ENCODE assay signal across 8 cellular contexts in the genomic region with DNA sequence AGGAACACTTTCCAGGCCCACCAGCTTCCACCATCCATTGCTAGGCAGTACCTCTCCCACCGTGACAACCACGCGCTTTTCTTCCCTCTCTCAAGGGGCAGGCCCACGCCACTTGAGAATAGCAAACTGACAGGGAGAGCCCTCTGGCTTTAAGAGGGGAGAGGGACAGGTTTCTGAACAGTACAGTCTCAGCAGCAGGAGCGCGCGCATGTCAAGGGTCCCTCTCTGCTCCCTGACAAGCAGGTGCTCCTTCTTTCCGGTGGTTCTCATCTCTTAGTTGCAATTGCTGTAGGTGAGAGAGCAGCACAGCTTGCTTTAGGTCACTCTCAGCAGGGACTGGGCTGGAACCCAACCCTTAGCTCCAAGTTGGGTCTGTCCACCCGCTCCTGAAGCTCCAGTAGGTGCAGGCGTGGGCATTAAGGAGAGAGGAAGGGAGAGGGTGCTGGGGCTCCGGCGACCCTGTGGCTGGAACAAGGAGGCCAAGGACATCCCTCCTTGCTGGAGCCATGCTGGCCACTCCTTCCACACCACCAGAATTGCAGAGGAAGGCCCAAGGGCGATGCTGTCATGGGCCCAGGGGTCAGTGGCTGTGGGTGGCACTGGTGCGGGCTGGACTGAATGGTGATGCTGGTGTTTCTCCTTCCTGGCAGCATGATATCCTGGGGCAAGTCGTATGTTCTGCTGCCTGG. TPM values are rescaled to one million over a fixed set of nuclear protein-coding genes. Genes with fewer than 3 reads are reported as not detected.
DNase-seq lines count a peak whose midpoint lies in the region; ATAC-seq and TF ChIP-seq lines count a peak whose summit lies in the region.

No MANE protein-coding gene starts in this region.

- no peaks in the 10 kb centered on the region for H4K20me1 ChIP-seq in hepatocyte (ENCODE audit: insufficient read depth, poor library complexity, severe bottlenecking)

- no peaks in the 10 kb centered on the region for H3K9me3 ChIP-seq in CD4-positive, CD25-positive, alpha-beta regulatory T cell (ENCODE audit: control insufficient read depth in 2 of 2, low read length in 2 of 2)
- no peaks in the 10 kb centered on the region for H3K9me3 ChIP-seq in hepatocyte (ENCODE audit: low read depth)

- TF ChIP-seq CTCF in hepatocyte (IDR thresholded peaks at IDR 0.05; ENCODE audit: poor library complexity), result no peak

- peak overlapping the region; percentile 92 for H3K4me2 ChIP-seq in hepatocyte

- peak overlapping the region; percentile 91 for H3K27ac ChIP-seq in CD4-positive, CD25-positive, alpha-beta regulatory T cell (ENCODE audit: insufficient read depth, low read length, poor library complexity, severe bottlenecking)
- H3K27ac ChIP-seq in hepatocyte, result peak overlapping the region; percentile 98
- peak overlapping the region; percentile 13 to 99 (median 94) for H3K27ac ChIP-seq in skin epidermis

- H2AFZ ChIP-seq in hepatocyte, result peak overlapping the region; percentile 78

- peak in 1 of 3 donors; percentile 10 for DNase-seq in CD4-positive, CD25-positive, alpha-beta regulatory T cell
- DNase-seq in activated naive CD8-positive, alpha-beta T cell treated with anti-CD3 and anti-CD28 coated beads for 36 hours, result peak; percentile 20
- DNase-seq in hepatocyte (ENCODE audit: low spot score) (no peak), NCI-H524 treated with DMSO at 0.1 percent for 48 hours (lab: John Stamatoyannopoulos, UW) (no peak), NCI-H446 (lab: John Stamatoyannopoulos, UW) (no peak), 8988T (no peak)

- H3K27me3 Mint-ChIP-seq in CD4-positive, CD25-positive, alpha-beta regulatory T cell, result no peaks in the 10 kb centered on the region
- H3K27me3 Mint-ChIP-seq in activated naive CD8-positive, alpha-beta T cell treated with anti-CD3 and anti-CD28 coated beads for 36 hours, result no peaks in the 10 kb centered on the region

- no peak for ATAC-seq in CD4-positive, CD25-positive, alpha-beta regulatory T cell (ENCODE audit: low read depth in 2 of 2)
- peak; percentile 6 for ATAC-seq in HG03045 (IDR thresholded peaks at IDR 0.05; ENCODE audit: unreplicated experiment)

- WGBS in hepatocyte (ENCODE audit: low lambda C conversion rate, missing lambda C conversion rate), result 87% methylated on average over 15 of the region's 15 CpGs

- peak overlapping the region; percentile 31 for H3K4me3 ChIP-seq in CD4-positive, CD25-positive, alpha-beta regulatory T cell (ENCODE audit: low read depth, low read length)
- H3K4me3 ChIP-seq in hepatocyte (peak overlapping the region; percentile 45), skin epidermis (peak overlapping the region; percentile 42 to 74 (median 47))

- peak overlapping the region; percentile 70 to 88 (median 84) for H3K4me3 Mint-ChIP-seq in CD4-positive, CD25-positive, alpha-beta regulatory T cell
- H3K4me3 Mint-ChIP-seq in activated naive CD8-positive, alpha-beta T cell treated with anti-CD3 and anti-CD28 coated beads for 36 hours, result peak overlapping the region; percentile 89

- H3K27me3 ChIP-seq in CD4-positive, CD25-positive, alpha-beta regulatory T cell (ENCODE audit: control insufficient read depth, insufficient read depth, low read length), result no peaks in the 10 kb centered on the region
- no peaks in the 10 kb centered on the region for H3K27me3 ChIP-seq in hepatocyte

- peaks cover 13 to 26% (median 16%) of the 10 kb centered on the region in 4 donors for H3K4me1 Mint-ChIP-seq in CD4-positive, CD25-positive, alpha-beta regulatory T cell
- H3K4me1 Mint-ChIP-seq in activated naive CD8-positive, alpha-beta T cell treated with anti-CD3 and anti-CD28 coated beads for 36 hours, result peaks cover 25% of the 10 kb centered on the region

- H3K36me3 Mint-ChIP-seq in CD4-positive, CD25-positive, alpha-beta regulatory T cell, result peaks cover 3% of the 10 kb centered on the region
- H3K36me3 Mint-ChIP-seq in activated naive CD8-positive, alpha-beta T cell treated with anti-CD3 and anti-CD28 coated beads for 36 hours, result peaks cover 32% of the 10 kb centered on the region

- H3K27ac Mint-ChIP-seq in CD4-positive, CD25-positive, alpha-beta regulatory T cell, result peak overlapping the region; percentile 84 to 95 (median 90)
- H3K27ac Mint-ChIP-seq in activated naive CD8-positive, alpha-beta T cell treated with anti-CD3 and anti-CD28 coated beads for 36 hours, result peak overlapping the region; percentile 96

- no peaks in the 10 kb centered on the region for H3K9me2 ChIP-seq in hepatocyte (replicated peaks; ENCODE audit: insufficient read depth)

- H3K79me2 ChIP-seq in hepatocyte, result no peaks in the 10 kb centered on the region

- H3K36me3 ChIP-seq in CD4-positive, CD25-positive, alpha-beta regulatory T cell (ENCODE audit: control insufficient read depth, insufficient read depth, low read length), result peaks cover 21% of the 10 kb centered on the region
- no peaks in the 10 kb centered on the region for H3K36me3 ChIP-seq in hepatocyte (replicated peaks; ENCODE audit: insufficient read depth, low read depth)

- H3K9me3 Mint-ChIP-seq in CD4-positive, CD25-positive, alpha-beta regulatory T cell, result peaks cover 0 to 4% (median 0%) of the 10 kb centered on the region in 7 donors
- peaks cover 4% of the 10 kb centered on the region for H3K9me3 Mint-ChIP-seq in activated naive CD8-positive, alpha-beta T cell treated with anti-CD3 and anti-CD28 coated beads for 36 hours

- H3K4me1 ChIP-seq in CD4-positive, CD25-positive, alpha-beta regulatory T cell (ENCODE audit: control insufficient read depth, insufficient read depth, low read length, poor library complexity, severe bottlenecking), result peaks cover 22% of the 10 kb centered on the region
- H3K4me1 ChIP-seq in hepatocyte (ENCODE audit: insufficient read depth), result peaks cover 11% of the 10 kb centered on the region

RNA-seq across cellular contexts. Expression of gene PHF2, which starts 9.0 kb away (rescaled TPM):
- total RNA-seq in CD4-positive, CD25-positive, alpha-beta regulatory T cell, result 29.4 TPM
- 1 to 10 TPM in 2 of 4 donors, under 1 TPM in 2; 0.37 to 1.3 (median 0.94) TPM for polyA plus RNA-seq in CD4-positive, CD25-positive, alpha-beta regulatory T cell
- total RNA-seq in activated naive CD8-positive, alpha-beta T cell treated with anti-CD3 and anti-CD28 coated beads for 36 hours, result 10 to 100 TPM; 14.6 to 15.6 TPM
- 18.9 and 19.8 TPM in 2 replicates for total RNA-seq in hepatocyte
- 9.5 and 10.5 TPM in 2 replicates for polyA plus RNA-seq in hepatocyte
